Comparison of ENCODE assay signal across 8 cellular contexts in the genomic region with DNA sequence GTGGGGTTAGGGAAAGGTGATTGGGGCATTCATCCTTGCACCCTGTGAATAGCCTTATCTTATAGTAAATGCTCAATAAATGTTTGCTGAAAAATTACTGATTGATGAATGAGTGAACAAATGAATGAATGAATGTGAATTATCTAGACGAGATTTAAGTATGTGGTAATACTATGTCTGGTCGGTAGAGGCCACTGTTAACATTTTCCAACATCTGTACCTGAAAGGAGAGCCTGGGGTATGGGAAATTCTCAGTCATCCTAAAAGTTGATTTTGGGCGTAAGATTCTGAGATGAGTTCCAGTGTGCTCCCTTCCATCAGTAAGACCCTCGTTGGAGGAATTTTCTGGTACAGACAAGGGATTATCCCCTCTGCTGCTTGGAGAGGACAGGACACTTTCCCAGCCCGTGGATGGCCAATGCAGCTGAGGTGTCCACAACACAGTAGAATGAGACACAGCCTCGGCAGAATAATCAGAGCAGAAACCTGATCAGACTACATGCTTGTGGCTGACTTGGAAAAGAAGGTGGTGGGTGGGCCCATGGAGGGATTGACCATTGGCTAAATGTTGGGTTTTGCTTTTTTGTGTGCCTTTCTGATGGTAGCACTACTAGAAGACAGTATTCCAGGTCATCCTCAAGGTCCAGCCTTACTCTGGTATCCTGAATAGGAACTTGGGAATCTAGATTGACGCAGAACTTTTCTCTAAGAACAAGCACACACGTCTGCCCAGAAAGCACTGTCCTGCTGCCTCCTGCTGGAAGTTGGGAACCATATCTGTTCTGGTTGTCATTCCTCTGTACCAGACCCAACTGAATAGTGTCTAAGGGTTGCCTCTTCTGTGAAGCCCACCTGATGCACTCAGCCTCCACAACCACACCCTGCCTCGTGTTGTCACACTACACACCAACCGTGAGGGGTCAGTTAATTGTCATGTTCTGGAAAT.
DNase-seq lines count a peak whose midpoint lies in the region; ATAC-seq, FAIRE-seq and TF ChIP-seq lines count a peak whose summit lies in the region.

No MANE protein-coding gene starts in this region.

- H3K4me3 ChIP-seq in K562, result no peak overlapping the region

- no peaks in the 10 kb centered on the region for H4K20me1 ChIP-seq in K562 (replicated peaks; ENCODE audit: control insufficient read depth, insufficient read depth, low read length)

- TF ChIP-seq CTCF in activated CD8-positive, alpha-beta T cell treated with anti-CD3 and anti-CD28 coated beads for 36 hours (IDR thresholded peaks at IDR 0.05), result peak; percentile 64
- peak; percentile 40 to 76 (median 62); a peak in 5 of 6 replicates for TF ChIP-seq CTCF in K562 (IDR thresholded peaks at IDR 0.05 in 2 of 3, conservative IDR thresholded peaks at IDR 0.05 in 1 of 3; ENCODE audit: insufficient read depth in 2 of 3, low read depth in 1 of 3, low read length in 3 of 3)

- H3K27me3 Mint-ChIP-seq in activated CD8-positive, alpha-beta T cell treated with anti-CD3 and anti-CD28 coated beads for 36 hours, result peaks cover 20% of the 10 kb centered on the region
- H3K27me3 Mint-ChIP-seq in activated CD8-positive, alpha-beta T cell treated with anti-CD3 and anti-CD28 coated beads, Interleukin-2, amount 10 ng/mL, durations not matched to agents 7 days and 5 days (ENCODE audit: low read depth), result peaks cover 11% of the 10 kb centered on the region

- intact Hi-C loops in activated CD8-positive, alpha-beta T cell treated with anti-CD3 and anti-CD28 coated beads for 36 hours (cut with micrococcal nuclease), result loop anchor here (10.0 kb wide), 1 partner anchor 263 kb away; a partner anchor contains a TSS
- intact Hi-C loops in K562 (cut with micrococcal nuclease), result loop anchor here (10.0 kb wide), 4 partner anchors 263 to 593 kb away; a partner anchor contains a TSS

- H3K36me3 ChIP-seq in K562 (ENCODE audit: control insufficient read depth, insufficient read depth, low read length), result no peaks in the 10 kb centered on the region

- no peak overlapping the region for H3K27ac Mint-ChIP-seq in activated CD8-positive, alpha-beta T cell treated with anti-CD3 and anti-CD28 coated beads for 36 hours
- H3K27ac Mint-ChIP-seq in activated CD8-positive, alpha-beta T cell treated with anti-CD3 and anti-CD28 coated beads, Interleukin-2, amount 10 ng/mL, durations not matched to agents 7 days and 5 days, result no peak overlapping the region

- no peak overlapping the region for H3K4me3 Mint-ChIP-seq in activated CD8-positive, alpha-beta T cell treated with anti-CD3 and anti-CD28 coated beads for 36 hours
- no peak overlapping the region for H3K4me3 Mint-ChIP-seq in activated CD8-positive, alpha-beta T cell treated with anti-CD3 and anti-CD28 coated beads, Interleukin-2, amount 10 ng/mL, durations not matched to agents 7 days and 5 days

- H3K9ac ChIP-seq in K562 (ENCODE audit: insufficient read depth in 1 of 2, low read depth in 2 of 2, low read length in 2 of 2), result no peak overlapping the region

- no peak for TF ChIP-seq EP300 in K562 (IDR thresholded peaks at IDR 0.05; ENCODE audit: low read length)

- in situ Hi-C loops in K562 (cut with MboI), result no loop called here

- no peak overlapping the region for H3K4me2 ChIP-seq in K562 (ENCODE audit: insufficient read depth, low read length)

- no peaks in the 10 kb centered on the region for H3K79me2 ChIP-seq in K562 (ENCODE audit: control insufficient read depth, insufficient read depth, low read length)

- no TSS peak for BruUV-seq in K562 (replicated peaks; lab: Mats Ljungman, UMichigan)

- 1% methylated on average over 10 of the region's 10 CpGs for WGBS in K562 (ENCODE audit: insufficient coverage, low coverage, missing lambda C conversion rate)

- H3K27ac ChIP-seq in K562 (ENCODE audit: extremely low read depth, low read depth, low read length), result no peak overlapping the region
- no peak overlapping the region for H3K27ac ChIP-seq in caudate nucleus (ENCODE audit: low read depth, low read length)

- H3K27me3 ChIP-seq in K562 (ENCODE audit: control insufficient read depth in 2 of 2, insufficient read depth in 2 of 2, low read length in 2 of 2), result no peaks in the 10 kb centered on the region; a peak in 1 of 5 replicates

- TF ChIP-seq POLR2A in K562 (conservative IDR thresholded peaks at IDR 0.05), result no peak

- no peaks in the 10 kb centered on the region for H3K4me1 ChIP-seq in K562 (replicated peaks in 1 of 2; ENCODE audit: control insufficient read depth in 2 of 2, insufficient read depth in 2 of 2, low read length in 2 of 2)

- H3K9me3 ChIP-seq in K562 (replicated peaks; ENCODE audit: control insufficient read depth, insufficient read depth, low read depth, low read length), result no peaks in the 10 kb centered on the region

- H3K9me1 ChIP-seq in K562 (ENCODE audit: control insufficient read depth, insufficient read depth, low read length), result no peaks in the 10 kb centered on the region

- H3K4me1 Mint-ChIP-seq in activated CD8-positive, alpha-beta T cell treated with anti-CD3 and anti-CD28 coated beads for 36 hours (ENCODE audit: low read depth), result no peaks in the 10 kb centered on the region
- no peaks in the 10 kb centered on the region for H3K4me1 Mint-ChIP-seq in activated CD8-positive, alpha-beta T cell treated with anti-CD3 and anti-CD28 coated beads, Interleukin-2, amount 10 ng/mL, durations not matched to agents 7 days and 5 days (ENCODE audit: low read depth)

- peak; percentile 49 for ATAC-seq in activated CD8-positive, alpha-beta T cell treated with anti-CD3 and anti-CD28 coated beads for 36 hours
- no peak for ATAC-seq in activated CD8-positive, alpha-beta T cell treated with anti-CD3 and anti-CD28 coated beads, Interleukin-2, amount 10 ng/mL, durations not matched to agents 7 days and 5 days
- peak; percentile 91 for ATAC-seq in K562
- no peak for ATAC-seq in GM18517 (IDR thresholded peaks at IDR 0.05; ENCODE audit: unreplicated experiment)
- ATAC-seq in HG03097 (IDR thresholded peaks at IDR 0.05; ENCODE audit: low FRiP score, unreplicated experiment), result no peak

- TF ChIP-seq RAD21 in K562 (CRISPR knock-in tag; conservative IDR thresholded peaks at IDR 0.05 in 1 of 2, IDR thresholded peaks at IDR 0.05 in 1 of 2), result peak; percentile 45 to 67

- CTCF ChIA-PET in activated CD8-positive, alpha-beta T cell treated with anti-CD3 and anti-CD28 coated beads for 36 hours (lab: Charles Lee), result interaction anchor here (0.6 to 1.1 kb wide), 3 partner anchors 99 to 541 kb away, joined by 3 read pairs; no protein-coding TSS in a partner anchor
- CTCF ChIA-PET in activated CD8-positive, alpha-beta T cell treated with anti-CD3 and anti-CD28 coated beads, Interleukin-2, amount 10 ng/mL, durations not matched to agents 7 days and 5 days (lab: Charles Lee), result interaction anchor here (1.2 to 1.4 kb wide), 2 partner anchors 327 to 347 kb away, joined by 3 read pairs; no protein-coding TSS in a partner anchor
- CTCF ChIA-PET in K562 (lab: Yijun Ruan, JAX; ENCODE audit: low intra/inter-chr PET ratio), result interaction anchor here (0.9 kb wide), 2 partner anchors 593 to 1363 kb away, joined by 3 to 7 read pairs; no protein-coding TSS in a partner anchor

- H3K9me3 Mint-ChIP-seq in activated CD8-positive, alpha-beta T cell treated with anti-CD3 and anti-CD28 coated beads for 36 hours, result no peaks in the 10 kb centered on the region
- no peaks in the 10 kb centered on the region for H3K9me3 Mint-ChIP-seq in activated CD8-positive, alpha-beta T cell treated with anti-CD3 and anti-CD28 coated beads, Interleukin-2, amount 10 ng/mL, durations not matched to agents 7 days and 5 days (ENCODE audit: insufficient read depth)

- peak; percentile 89 for FAIRE-seq in K562 (lab: Jason Lieb, UNC)

- H3K36me3 Mint-ChIP-seq in activated CD8-positive, alpha-beta T cell treated with anti-CD3 and anti-CD28 coated beads for 36 hours (ENCODE audit: low read depth), result no peaks in the 10 kb centered on the region
- H3K36me3 Mint-ChIP-seq in activated CD8-positive, alpha-beta T cell treated with anti-CD3 and anti-CD28 coated beads, Interleukin-2, amount 10 ng/mL, durations not matched to agents 7 days and 5 days (ENCODE audit: low read depth), result no peaks in the 10 kb centered on the region

- DNase-seq in activated CD8-positive, alpha-beta T cell treated with anti-CD3 and anti-CD28 coated beads for 36 hours, result no peak
- DNase-seq in activated CD8-positive, alpha-beta T cell treated with anti-CD3 and anti-CD28 coated beads, Interleukin-2, amount 10 ng/mL, durations not matched to agents 7 days and 5 days, result no peak
- peak; percentile 16 to 57 (median 52) for DNase-seq in NCI-H1417 (lab: John Stamatoyannopoulos, UW)
- peak; percentile 32 to 57 (median 44) for DNase-seq in K562 (ENCODE audit: extremely low read depth in 1 of 4, low spot score in 3 of 4)
- peak; percentile 61 for DNase-seq in left kidney (ENCODE audit: low read depth, low spot score)
- no peak for DNase-seq in caudate nucleus (lab: John Stamatoyannopoulos, UW)

- H2AFZ ChIP-seq in K562 (ENCODE audit: low read depth, low read length), result no peak overlapping the region

- POLR2A ChIA-PET in activated CD8-positive, alpha-beta T cell treated with anti-CD3 and anti-CD28 coated beads for 36 hours (lab: Charles Lee), result no interaction called here
- POLR2A ChIA-PET in activated CD8-positive, alpha-beta T cell treated with anti-CD3 and anti-CD28 coated beads, Interleukin-2, amount 10 ng/mL, durations not matched to agents 7 days and 5 days (lab: Charles Lee), result no interaction called here
- POLR2A ChIA-PET in K562 (lab: Yijun Ruan, JAX), result no interaction called here

Comparison
In these comparisons a context has a peak if more than half of its experiments do, and no peak if none do; other contexts are left out.
1. ATAC-seq: peak in activated CD8-positive, alpha-beta T cell treated with anti-CD3 and anti-CD28 coated beads for 36 hours (single experiment) and K562 (single experiment); none in activated CD8-positive, alpha-beta T cell treated with anti-CD3 and anti-CD28 coated beads, Interleukin-2, amount 10 ng/mL, durations not matched to agents 7 days and 5 days (single experiment), GM18517 (single experiment) and HG03097 (single experiment).
2. DNase-seq: peak in NCI-H1417 (3 of 3), K562 (4 of 4) and left kidney (single experiment); none in activated CD8-positive, alpha-beta T cell treated with anti-CD3 and anti-CD28 coated beads for 36 hours (single experiment), activated CD8-positive, alpha-beta T cell treated with anti-CD3 and anti-CD28 coated beads, Interleukin-2, amount 10 ng/mL, durations not matched to agents 7 days and 5 days (single experiment) and caudate nucleus (0 of 61).